8 cellular contexts compared by ENCODE assay signal in genomic region chr3:156583469-156583868, GRCh38.
"Had no signal": no experiment of that assay in that cellular context is flagged by ENCODE, and none has a peak within 500 bp of the region (broad histone marks: within the 10 kb centered on the region; RNA-seq: fewer than 3 reads in every experiment).

No MANE protein-coding gene starts in this region.

- H3K27ac Mint-ChIP-seq: activated naive CD4-positive, alpha-beta T cell treated with anti-CD3 and anti-CD28 coated beads, Interleukin-2, amount 10 ng/mL, durations not matched to agents 7 days and 5 days; endodermal cell; WTC11 had no signal

- H3K4me3 Mint-ChIP-seq: activated naive CD4-positive, alpha-beta T cell treated with anti-CD3 and anti-CD28 coated beads, Interleukin-2, amount 10 ng/mL, durations not matched to agents 7 days and 5 days; endodermal cell; WTC11 had no signal

- H3K9me3 Mint-ChIP-seq: activated naive CD4-positive, alpha-beta T cell treated with anti-CD3 and anti-CD28 coated beads, Interleukin-2, amount 10 ng/mL, durations not matched to agents 7 days and 5 days; endodermal cell; WTC11 had no signal

- DNase-seq: activated CD4-positive, alpha-beta T cell treated with anti-CD3 and anti-CD28 coated beads for 48 hours; activated naive CD4-positive, alpha-beta T cell treated with anti-CD3 and anti-CD28 coated beads, Interleukin-2, amount 10 ng/mL, durations not matched to agents 7 days and 5 days; activated T-cell treated with anti-CD3 and anti-CD28 coated beads for 4 hours; endodermal cell; midbrain; stimulated activated naive CD4-positive, alpha-beta T cell; substantia nigra had no signal

- H3K36me3 Mint-ChIP-seq: activated naive CD4-positive, alpha-beta T cell treated with anti-CD3 and anti-CD28 coated beads, Interleukin-2, amount 10 ng/mL, durations not matched to agents 7 days and 5 days; WTC11 had no signal
